24 cellular contexts compared by ENCODE assay signal in the genomic region with DNA sequence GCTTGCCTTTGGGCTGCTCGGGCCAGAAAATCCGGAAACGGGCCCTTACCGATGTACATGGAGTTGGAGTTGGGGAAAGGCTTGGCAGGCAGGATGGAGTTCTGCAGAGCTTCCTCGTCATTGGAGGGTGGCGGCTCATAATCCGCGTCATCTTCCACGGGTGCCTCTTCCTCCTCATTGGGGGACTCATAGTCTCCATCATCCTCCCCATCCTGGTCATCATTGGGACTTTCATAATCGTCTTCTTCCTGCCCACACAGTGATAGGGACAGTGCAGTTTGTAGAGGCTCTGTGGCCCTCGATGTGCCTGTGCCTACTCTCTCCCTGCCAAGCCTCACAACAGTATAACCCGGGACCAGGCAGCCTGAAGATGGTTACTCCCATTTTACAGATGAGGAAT. TPM values are rescaled to one million over a fixed set of nuclear protein-coding genes. Genes with fewer than 3 reads are reported as not detected.
A peak's percentile ranks its signal among the peaks of the same experiment; 100 is the strongest.
DNase-seq lines count a peak whose midpoint lies in the region; ATAC-seq and TF ChIP-seq lines count a peak whose summit lies in the region.
"Had no signal": no experiment of that assay in that cellular context is flagged by ENCODE, and none has a peak within 500 bp of the region (broad histone marks: within the 10 kb centered on the region; RNA-seq: fewer than 3 reads in every experiment).

No MANE protein-coding gene starts in this region.

- no peaks in the 10 kb centered on the region for H3K9me3 Mint-ChIP-seq in T-helper 1 cell treated with Interleukin-12 subunit alpha and Interleukin-12 subunit beta and Interleukin-4 antibody, amounts not matched to agents 30 μg/mL and 1 μg/mL, for 36 hours
- H3K9me3 Mint-ChIP-seq in CD8-positive, alpha-beta T cell, result no peaks in the 10 kb centered on the region
- no peaks in the 10 kb centered on the region for H3K9me3 Mint-ChIP-seq in activated naive CD8-positive, alpha-beta T cell treated with anti-CD3 and anti-CD28 coated beads for 36 hours
- H3K9me3 Mint-ChIP-seq in neural progenitor cell, result no peaks in the 10 kb centered on the region
- H3K9me3 Mint-ChIP-seq: stimulated activated memory B cell treated with anti-CD40 and anti-IgM and Interleukin-4, amounts not matched to agents 10 μg/mL and 1 μg/mL and 100 μg/mL, for 72 hours had no signal

- no peaks in the 10 kb centered on the region for H3K9me3 ChIP-seq in CD8-positive, alpha-beta T cell (ENCODE audit: low read length)
- no peaks in the 10 kb centered on the region for H3K9me3 ChIP-seq in neural progenitor cell (ENCODE audit: low read depth)
- no peaks in the 10 kb centered on the region for H3K9me3 ChIP-seq in prostate gland
- H3K9me3 ChIP-seq: heart right ventricle, right atrium auricular region, SK-N-SH, thyroid gland had no signal

- no peaks in the 10 kb centered on the region for H3K27me3 ChIP-seq in CD8-positive, alpha-beta T cell (ENCODE audit: insufficient read depth, low read length)
- H3K27me3 ChIP-seq in neural progenitor cell, result peaks cover under 1% of the 10 kb centered on the region
- peaks cover 4% of the 10 kb centered on the region for H3K27me3 ChIP-seq in prostate gland (replicated peaks; ENCODE audit: insufficient read depth)
- H3K27me3 ChIP-seq: right atrium auricular region, thyroid gland had no signal

- H3K4me2 ChIP-seq in neural progenitor cell, result no peak overlapping the region
- H3K4me2 ChIP-seq: SK-N-SH had no signal

- no peak overlapping the region for H3K27ac ChIP-seq in CD8-positive, alpha-beta T cell (ENCODE audit: low read depth, low read length)
- H3K27ac ChIP-seq in neural progenitor cell, result no peak overlapping the region
- H3K27ac ChIP-seq in prostate gland, result peak overlapping the region in 1 of 2 donors; percentile 35
- H3K27ac ChIP-seq: 22Rv1, right atrium auricular region, thyroid gland had no signal

- peaks cover 18% of the 10 kb centered on the region for H3F3A ChIP-seq in neural progenitor cell (ENCODE audit: low read depth)

- no peaks in the 10 kb centered on the region for H4K20me1 ChIP-seq in neural progenitor cell (ENCODE audit: low read depth)

- H3K4me1 ChIP-seq in CD8-positive, alpha-beta T cell (ENCODE audit: insufficient read depth, low read length), result peaks cover 94% of the 10 kb centered on the region
- peaks cover 30% of the 10 kb centered on the region for H3K4me1 ChIP-seq in neural progenitor cell
- no peaks in the 10 kb centered on the region for H3K4me1 ChIP-seq in prostate gland (replicated peaks)

- H3K27ac Mint-ChIP-seq in T-helper 1 cell treated with Interleukin-12 subunit alpha and Interleukin-12 subunit beta and Interleukin-4 antibody, amounts not matched to agents 30 μg/mL and 1 μg/mL, for 36 hours, result peak overlapping the region; percentile 72
- H3K27ac Mint-ChIP-seq in CD8-positive, alpha-beta T cell, result peak overlapping the region; percentile 99
- peak overlapping the region; percentile 95 for H3K27ac Mint-ChIP-seq in activated naive CD8-positive, alpha-beta T cell treated with anti-CD3 and anti-CD28 coated beads for 36 hours
- peak overlapping the region; percentile 50 for H3K27ac Mint-ChIP-seq in neural progenitor cell
- H3K27ac Mint-ChIP-seq: stimulated activated memory B cell treated with anti-CD40 and anti-IgM and Interleukin-4, amounts not matched to agents 10 μg/mL and 1 μg/mL and 100 μg/mL, for 72 hours had no signal

- peaks cover 86% of the 10 kb centered on the region for H3K4me1 Mint-ChIP-seq in T-helper 1 cell treated with Interleukin-12 subunit alpha and Interleukin-12 subunit beta and Interleukin-4 antibody, amounts not matched to agents 30 μg/mL and 1 μg/mL, for 36 hours (ENCODE audit: low read depth)
- peaks cover 96% of the 10 kb centered on the region for H3K4me1 Mint-ChIP-seq in CD8-positive, alpha-beta T cell (ENCODE audit: low read depth)
- peaks cover 86% of the 10 kb centered on the region for H3K4me1 Mint-ChIP-seq in activated naive CD8-positive, alpha-beta T cell treated with anti-CD3 and anti-CD28 coated beads for 36 hours
- peaks cover 37% of the 10 kb centered on the region for H3K4me1 Mint-ChIP-seq in neural progenitor cell

- POLR2A ChIA-PET in CD8-positive, alpha-beta T cell (lab: Charles Lee), result interaction anchor here (21.0 kb wide), 1 partner anchor 23 kb away, joined by 494 read pairs; a partner anchor contains a TSS

- no peaks in the 10 kb centered on the region for H3K79me2 ChIP-seq in neural progenitor cell (ENCODE audit: low read depth)

- 80% methylated on average over 12 of the region's 12 CpGs for WGBS in prostate gland

- no peak for TF ChIP-seq POLR2A in prostate gland (IDR thresholded peaks at IDR 0.05)

- ATAC-seq in CD8-positive, alpha-beta T cell, result no peak
- ATAC-seq: heart right ventricle; stimulated activated memory B cell treated with anti-CD40 and anti-IgM and Interleukin-4, amounts not matched to agents 10 μg/mL and 1 μg/mL and 100 μg/mL, for 72 hours had no signal

- CTCF ChIA-PET in CD8-positive, alpha-beta T cell (lab: Charles Lee), result interaction anchor here (1.1 to 14.1 kb wide), 4 partner anchors 24 to 71 kb away, joined by 3 to 385 read pairs (median 200); a partner anchor contains a TSS

- H3K36me3 Mint-ChIP-seq in T-helper 1 cell treated with Interleukin-12 subunit alpha and Interleukin-12 subunit beta and Interleukin-4 antibody, amounts not matched to agents 30 μg/mL and 1 μg/mL, for 36 hours (ENCODE audit: low read depth), result peaks cover 89% of the 10 kb centered on the region
- H3K36me3 Mint-ChIP-seq in CD8-positive, alpha-beta T cell, result peaks cover 95% of the 10 kb centered on the region
- H3K36me3 Mint-ChIP-seq in activated naive CD8-positive, alpha-beta T cell treated with anti-CD3 and anti-CD28 coated beads for 36 hours, result peaks cover 84% of the 10 kb centered on the region
- no peaks in the 10 kb centered on the region for H3K36me3 Mint-ChIP-seq in neural progenitor cell

- no peak overlapping the region for H2AFZ ChIP-seq in neural progenitor cell (replicated peaks)

- no peak overlapping the region for H3K9ac ChIP-seq in neural progenitor cell
- H3K9ac ChIP-seq: SK-N-SH had no signal

- peaks cover 92% of the 10 kb centered on the region for H3K36me3 ChIP-seq in CD8-positive, alpha-beta T cell (ENCODE audit: insufficient read depth, low read length)
- H3K36me3 ChIP-seq in neural progenitor cell (no peaks in the 10 kb centered on the region), prostate gland (no peaks in the 10 kb centered on the region)
- H3K36me3 ChIP-seq: right atrium auricular region, thyroid gland had no signal

- intact Hi-C loops in CD8-positive, alpha-beta T cell (cut with DNase I, micrococcal nuclease), result loop anchor here in 1 of 2 experiments (1.0 kb wide), 1 partner anchor 27 kb away; a partner anchor contains a TSS
- intact Hi-C loops in prostate gland (cut with DNase I), result no loop called here

- no peak for DNase-seq in T-helper 1 cell
- no peak for DNase-seq in CD8-positive, alpha-beta T cell
- DNase-seq in activated naive CD8-positive, alpha-beta T cell treated with anti-CD3 and anti-CD28 coated beads for 36 hours, result no peak
- DNase-seq in neural progenitor cell (ENCODE audit: low spot score), result no peak
- DNase-seq in glomerular visceral epithelial cell (ENCODE audit: extremely low spot score), result no peak
- DNase-seq in SIG-M5 treated with dmso at 0.1 percent for 504 hours (lab: John Stamatoyannopoulos, UW; ENCODE audit: unreplicated experiment), result no peak
- DNase-seq in prostate gland (ENCODE audit: low spot score), result no peak
- DNase-seq: activated gamma-delta T cell; DMS 273 treated with DMSO at 0.1 percent for 48 hours; GOT3; heart right ventricle; Karpas-422; NCI-H1092; NCI-H2029 treated with DMSO at 0.1 percent for 48 hours; NK-92 treated with Interleukin-12 subunit alpha and Interleukin-12 subunit beta, amount 100 ng/mL, for 24 hours; SK-N-SH; thyroid gland had no signal

- H3K4me3 Mint-ChIP-seq in T-helper 1 cell treated with Interleukin-12 subunit alpha and Interleukin-12 subunit beta and Interleukin-4 antibody, amounts not matched to agents 30 μg/mL and 1 μg/mL, for 36 hours, result peak overlapping the region; percentile 56
- peak overlapping the region; percentile 11 for H3K4me3 Mint-ChIP-seq in CD8-positive, alpha-beta T cell
- no peak overlapping the region for H3K4me3 Mint-ChIP-seq in activated naive CD8-positive, alpha-beta T cell treated with anti-CD3 and anti-CD28 coated beads for 36 hours
- H3K4me3 Mint-ChIP-seq in neural progenitor cell, result no peak overlapping the region
- H3K4me3 Mint-ChIP-seq: stimulated activated memory B cell treated with anti-CD40 and anti-IgM and Interleukin-4, amounts not matched to agents 10 μg/mL and 1 μg/mL and 100 μg/mL, for 72 hours had no signal

- no peak for TF ChIP-seq CTCF in CD8-positive, alpha-beta T cell (IDR thresholded peaks at IDR 0.05)
- TF ChIP-seq CTCF in neural progenitor cell (IDR thresholded peaks at IDR 0.05), result no peak
- no peak for TF ChIP-seq CTCF in prostate gland (IDR thresholded peaks at IDR 0.05)

- H3K4me3 ChIP-seq in CD8-positive, alpha-beta T cell (ENCODE audit: low read depth, low read length), result no peak overlapping the region
- H3K4me3 ChIP-seq in neural progenitor cell (no peak overlapping the region), prostate gland (no peak overlapping the region)
- H3K4me3 ChIP-seq: heart right ventricle, right atrium auricular region, thyroid gland had no signal

- no peaks in the 10 kb centered on the region for H3K27me3 Mint-ChIP-seq in T-helper 1 cell treated with Interleukin-12 subunit alpha and Interleukin-12 subunit beta and Interleukin-4 antibody, amounts not matched to agents 30 μg/mL and 1 μg/mL, for 36 hours (ENCODE audit: low read depth)
- H3K27me3 Mint-ChIP-seq in CD8-positive, alpha-beta T cell (ENCODE audit: low read depth), result no peaks in the 10 kb centered on the region
- H3K27me3 Mint-ChIP-seq in activated naive CD8-positive, alpha-beta T cell treated with anti-CD3 and anti-CD28 coated beads for 36 hours, result no peaks in the 10 kb centered on the region
- peaks cover 12% of the 10 kb centered on the region for H3K27me3 Mint-ChIP-seq in neural progenitor cell (ENCODE audit: insufficient read depth, low read depth)

RNA-seq across cellular contexts. Expression of a gene that starts 26.9 kb away (rescaled TPM):
- 100 to 1,000 TPM; 132 to 140 TPM for total RNA-seq in CD8-positive, alpha-beta T cell
- total RNA-seq in activated naive CD8-positive, alpha-beta T cell treated with anti-CD3 and anti-CD28 coated beads for 36 hours, result 100 to 1,000 TPM; 192 to 199 TPM
- total RNA-seq in neural progenitor cell (ENCODE audit: low replicate concordance) (not detected in 2 replicates), prostate gland (10 to 100 TPM in 1 of 2 donors, 1 to 10 TPM in 1; 3.3 to 11.3 TPM)
- total RNA-seq: G401, NCI-H460, osteoblast had no signal

RNA-seq across cellular contexts. Expression of a gene that starts 37.9 kb away (rescaled TPM):
- not detected for total RNA-seq in CD8-positive, alpha-beta T cell
- total RNA-seq in activated naive CD8-positive, alpha-beta T cell treated with anti-CD3 and anti-CD28 coated beads for 36 hours, result not detected
- total RNA-seq in neural progenitor cell (ENCODE audit: low replicate concordance) (not detected in 2 replicates), prostate gland (10 to 100 TPM in 1 of 2 donors, not detected in 1; 15.7 TPM)
- total RNA-seq: G401, NCI-H460, osteoblast, right atrium auricular region, thyroid gland had no signal

Comparison
In these comparisons a context has a peak if more than half of its experiments do, and no peak if none do; other contexts are left out.
1. H3K4me3 Mint-ChIP-seq: peak in T-helper 1 cell treated with Interleukin-12 subunit alpha and Interleukin-12 subunit beta and Interleukin-4 antibody, amounts not matched to agents 30 μg/mL and 1 μg/mL, for 36 hours (single experiment) and CD8-positive, alpha-beta T cell (single experiment); none in activated naive CD8-positive, alpha-beta T cell treated with anti-CD3 and anti-CD28 coated beads for 36 hours (single experiment) and neural progenitor cell (single experiment).
2. RNA of a gene that starts 26.9 kb away (total RNA-seq): 192 to 199 TPM in activated naive CD8-positive, alpha-beta T cell treated with anti-CD3 and anti-CD28 coated beads for 36 hours and 132 to 140 TPM in CD8-positive, alpha-beta T cell; 3.3 to 11.3 TPM in prostate gland and not detected in neural progenitor cell; every median in the first group is over 10 times any median in the second.
3. Peak in every context shown above with its lines, with median percentiles within 50 percentile points of each other: H3K27ac Mint-ChIP-seq.